ENCODE assay signal across 32 cellular contexts in the genomic region with DNA sequence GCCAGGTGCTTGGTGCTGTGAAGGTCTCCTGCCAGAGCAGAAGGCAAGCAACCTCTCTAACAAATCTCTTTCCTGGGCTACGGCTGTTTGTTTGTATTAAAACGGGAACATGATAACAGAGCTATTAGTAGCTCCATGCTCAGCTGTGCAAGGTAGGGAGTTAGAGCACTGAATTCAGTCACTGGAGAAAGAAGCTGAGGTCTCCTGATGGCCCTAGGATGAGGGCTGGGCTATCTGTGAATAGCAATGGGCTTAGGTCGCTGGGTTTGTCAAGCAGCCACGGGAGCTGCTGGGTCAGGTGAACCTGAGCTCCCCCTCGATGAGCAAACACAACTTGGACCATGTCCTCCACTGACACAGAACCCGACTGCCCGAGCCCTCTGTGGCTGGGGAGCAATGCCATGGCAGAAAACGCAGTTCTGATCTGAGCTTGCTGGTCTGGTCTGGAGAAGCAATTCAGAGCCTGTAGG. TPM values are rescaled to one million over a fixed set of nuclear protein-coding genes. Genes with fewer than 3 reads are reported as not detected.
DNase-seq lines count a peak whose midpoint lies in the region; ATAC-seq, FAIRE-seq and TF ChIP-seq lines count a peak whose summit lies in the region.
"Had no signal": no experiment of that assay in that cellular context is flagged by ENCODE, and none has a peak within 500 bp of the region (broad histone marks: within the 10 kb centered on the region; RNA-seq: fewer than 3 reads in every experiment).

No MANE protein-coding gene starts in this region.

- FAIRE-seq in H1 (lab: Jason Lieb, UNC), result no peak
- no peak for FAIRE-seq in pancreas (lab: Jason Lieb, UNC)
- FAIRE-seq: bronchial epithelial cell, GM18507, H54, keratinocyte, RCC 7860 had no signal

- no peak overlapping the region for H2BK5ac ChIP-seq in H1 (ENCODE audit: low read depth, low read length)

- TF ChIP-seq POLR2A in H1 (IDR thresholded peaks at IDR 0.05; ENCODE audit: control extremely low read depth in 1 of 2, low read depth in 2 of 2, low read length in 2 of 2), result no peak

- H3K14ac ChIP-seq in H1 (ENCODE audit: insufficient read length), result no peak overlapping the region

- H3K36me3 ChIP-seq in H1 (ENCODE audit: control insufficient read depth in 2 of 4, insufficient read depth in 4 of 4, low read length in 3 of 4) (no peaks in the 10 kb centered on the region), pancreas (no peaks in the 10 kb centered on the region), aorta (ENCODE audit: control insufficient read depth in 1 of 2, insufficient read depth in 2 of 2, low read length in 1 of 2) (no peaks in the 10 kb centered on the region)
- H3K36me3 ChIP-seq: BLaER1, colonic mucosa, MG63 had no signal

- no peak overlapping the region for H3K9ac ChIP-seq in H1 (replicated peaks in 1 of 4; ENCODE audit: extremely low read depth in 1 of 4, low read depth in 3 of 4, low read length in 3 of 4)
- H3K9ac ChIP-seq: BLaER1 had no signal

- no peak for TF ChIP-seq EP300 in H1 (IDR thresholded peaks at IDR 0.05; ENCODE audit: borderline replicate concordance in 1 of 2, low read depth in 2 of 2, low read length in 2 of 2)

- intact Hi-C loops in right cardiac atrium (cut with DNase I) (no loop called here), pancreas (cut with DNase I) (no loop called here), aorta (cut with DNase I) (no loop called here)

- H3K27me3 ChIP-seq in H1 (replicated peaks in 1 of 4; ENCODE audit: control insufficient read depth in 3 of 4, extremely low read depth in 1 of 4, insufficient read depth in 3 of 4, low read length in 3 of 4) (no peaks in the 10 kb centered on the region), right cardiac atrium (ENCODE audit: control insufficient read depth, insufficient read depth) (no peaks in the 10 kb centered on the region), pancreas (no peaks in the 10 kb centered on the region), aorta (ENCODE audit: control insufficient read depth in 1 of 2, insufficient read depth in 2 of 2, low read length in 1 of 2) (no peaks in the 10 kb centered on the region)
- H3K27me3 ChIP-seq: BLaER1, colonic mucosa, MG63 had no signal

- H3K4me3 ChIP-seq in H1 (ENCODE audit: extremely low read depth in 1 of 4, insufficient read depth in 2 of 4, low read depth in 3 of 4, low read length in 4 of 4) (no peak overlapping the region), right cardiac atrium (ENCODE audit: low read length) (no peak overlapping the region), pancreas (no peak overlapping the region), aorta (ENCODE audit: low read length in 2 of 2) (no peak overlapping the region)
- H3K4me3 ChIP-seq: BLaER1, colonic mucosa, MG63 had no signal

- no peak overlapping the region for H4K5ac ChIP-seq in H1 (ENCODE audit: insufficient read length, low read depth, low read length)

- no peaks in the 10 kb centered on the region for H3K23me2 ChIP-seq in H1 (ENCODE audit: low read depth, low read length)

- DNase-seq in H1 (ENCODE audit: low read depth in 1 of 2, low spot score in 2 of 2), result no peak
- no peak for DNase-seq in right cardiac atrium
- peak in 5 of 6 donors; percentile 38 to 60 (median 45) for DNase-seq in pancreas
- DNase-seq in aorta, result no peak
- no peak for DNase-seq in kidney tubule cell (ENCODE audit: low spot score)
- DNase-seq in HUDEP-2 (lab: John Stamatoyannopoulos, UW; ENCODE audit: unreplicated experiment in 76 of 76), result no peak
- DNase-seq: activated CD4-positive, alpha-beta T cell treated with anti-CD3 and anti-CD28 coated beads for 4 hours; activated CD8-positive, alpha-beta memory T cell treated with anti-CD3 and anti-CD28 coated beads for 24 hours; activated T-cell treated with anti-CD3 and anti-CD28 coated beads for 4 hours; amygdala; colonic mucosa; effector memory CD4-positive, alpha-beta T cell; EL; KG1; mammary epithelial cell; MG63; NCI-H2081; NCI-H226; NCI-H774; nephron progenitor cell; stimulated activated CD4-positive, alpha-beta T cell treated with anti-CD3 and anti-CD28 coated beads, Interleukin-2, amount 100 ng/mL, for 48 hours; SW 1271; trophoblast cell had no signal

- no peaks in the 10 kb centered on the region for H3K79me1 ChIP-seq in H1 (ENCODE audit: low read depth, low read length)

- POLR2A ChIA-PET in H1 (lab: Charles Lee; ENCODE audit: partially characterized antibody), result no interaction called here

- peak overlapping the region; percentile 28; the same call in 1 of the 2 replicates for H2AFZ ChIP-seq in H1 (ENCODE audit: low read length)

- H4K8ac ChIP-seq in H1 (ENCODE audit: extremely low read depth, insufficient read depth, low read length), result no peak overlapping the region

- H3K56ac ChIP-seq in H1 (replicated peaks; ENCODE audit: insufficient read length, low read depth, low read length), result no peak overlapping the region

- no peak overlapping the region for H4K91ac ChIP-seq in H1 (replicated peaks; ENCODE audit: insufficient read length, low read length)

- H3K9me3 ChIP-seq in H1 (ENCODE audit: insufficient read depth in 2 of 2, low read depth in 1 of 2, low read length in 1 of 2), result no peaks in the 10 kb centered on the region
- H3K9me3 ChIP-seq in right cardiac atrium (ENCODE audit: control insufficient read depth, low read length), result no peaks in the 10 kb centered on the region
- no peaks in the 10 kb centered on the region for H3K9me3 ChIP-seq in pancreas
- H3K9me3 ChIP-seq in aorta (ENCODE audit: control insufficient read depth, low read length), result no peaks in the 10 kb centered on the region
- H3K9me3 ChIP-seq: BLaER1, colonic mucosa had no signal

- WGBS in H1 (ENCODE audit: extremely low coverage in 1 of 2, insufficient coverage in 1 of 2, insufficient read length in 1 of 2, insufficient replicate concordance in 2 of 2, low coverage in 1 of 2, low lambda C conversion rate in 2 of 2, missing lambda C conversion rate in 1 of 2), 2 experiments, result 84% methylated on average over 8 of the region's 8 CpGs; no CpG with 5 or more reads in 1 of the 2 experiments
- 54% methylated on average over 8 of the region's 8 CpGs for WGBS in right cardiac atrium
- 14 to 27% methylated on average over 8 of the region's 8 CpGs for WGBS in pancreas, 2 donors
- 22 to 25% methylated on average over 8 of the region's 8 CpGs for WGBS in aorta, 2 donors

- H3K4me2 ChIP-seq in H1 (ENCODE audit: insufficient read depth in 1 of 2, low read depth in 2 of 2, low read length in 2 of 2), result no peak overlapping the region
- H3K4me2 ChIP-seq: BLaER1 had no signal

- TF ChIP-seq CTCF in H1 (IDR thresholded peaks at IDR 0.05; ENCODE audit: control extremely low read depth in 1 of 3, insufficient read depth in 1 of 3, low read depth in 1 of 3, low read length in 3 of 3), result no peak
- TF ChIP-seq CTCF in pancreas (IDR thresholded peaks at IDR 0.05), result no peak

- no peak overlapping the region for H2BK15ac ChIP-seq in H1 (ENCODE audit: low read length)

- no peak for TF ChIP-seq RAD21 in H1 (IDR thresholded peaks at IDR 0.05 in 1 of 2, conservative IDR thresholded peaks at IDR 0.05 in 1 of 2; ENCODE audit: low read depth in 2 of 2, low read length in 2 of 2)

- H3K4me1 ChIP-seq in H1 (replicated peaks in 1 of 4; ENCODE audit: control insufficient read depth in 3 of 4, insufficient read depth in 4 of 4, low read length in 3 of 4) (no peaks in the 10 kb centered on the region), right cardiac atrium (ENCODE audit: control insufficient read depth, insufficient read depth, low read length) (peaks cover 3% of the 10 kb centered on the region), pancreas (peaks cover 5 to 12% (median 8%) of the 10 kb centered on the region in 3 donors), aorta (ENCODE audit: control insufficient read depth in 1 of 2, insufficient read depth in 2 of 2, low read length in 2 of 2) (no peaks in the 10 kb centered on the region)
- H3K4me1 ChIP-seq: colonic mucosa had no signal

- H2BK20ac ChIP-seq in H1 (ENCODE audit: low read length), result no peak overlapping the region

- no peak overlapping the region for H3K23ac ChIP-seq in H1 (ENCODE audit: insufficient read length)

- no peaks in the 10 kb centered on the region for H3K79me2 ChIP-seq in H1 (ENCODE audit: control insufficient read depth in 1 of 2, insufficient read depth in 2 of 2, low read length in 2 of 2)

- H3K27ac ChIP-seq in H1 (ENCODE audit: low read depth, low read length) (no peak overlapping the region), right cardiac atrium (ENCODE audit: low read length) (peak overlapping the region; percentile 97), pancreas (peak overlapping the region; percentile 1 to 49 (median 14)), aorta (ENCODE audit: low read depth in 1 of 2, low read length in 2 of 2) (peak overlapping the region in 1 of 2 donors; percentile 17)
- H3K27ac ChIP-seq: BLaER1, colonic mucosa had no signal

- ATAC-seq in right cardiac atrium (peak; percentile 61 to 75), pancreas (peak; percentile 83 to 95 (median 94)), aorta (ENCODE audit: low FRiP score) (peak; percentile 57), HG03196 (IDR thresholded peaks at IDR 0.05; ENCODE audit: unreplicated experiment) (no peak)
- ATAC-seq: activated naive CD4-positive, alpha-beta T cell treated with anti-CD3 and anti-CD28 coated beads, Interleukin-2, amount 50 U/mL, for 72 hours had no signal

- CTCF ChIA-PET in H1 (lab: Charles Lee; ENCODE audit: partially characterized antibody), result no interaction called here

- no peak overlapping the region for H3K4ac ChIP-seq in H1 (replicated peaks; ENCODE audit: insufficient read length, low read depth, low read length)

- H4K20me1 ChIP-seq in H1 (replicated peaks in 1 of 2; ENCODE audit: control insufficient read depth in 1 of 2, insufficient read depth in 2 of 2, low read length in 2 of 2), result no peaks in the 10 kb centered on the region
- H4K20me1 ChIP-seq: BLaER1 had no signal

- no peak overlapping the region for H2BK120ac ChIP-seq in H1 (replicated peaks; ENCODE audit: low read depth, low read length)

- H2BK12ac ChIP-seq in H1 (ENCODE audit: low read depth, low read length), result no peak overlapping the region

- no peak overlapping the region for H3K18ac ChIP-seq in H1 (ENCODE audit: extremely low read depth, low read length)

- no peak overlapping the region for H2AK5ac ChIP-seq in H1 (ENCODE audit: low read depth, low read length)

RNA-seq across cellular contexts. Expression of a gene that starts 24.4 kb away (rescaled TPM):
- 46.6 and 48.5 TPM in 2 replicates for total RNA-seq in H1 (2021; fragmentation: NEBNext Ultra II Directional; extraction: Animal tissue kit (Norgen Biotek cat#: 25700))
- polyA plus RNA-seq in H1 (2011; rRNA removed) (19.0 and 21.2 TPM in 2 replicates), right cardiac atrium (234 TPM), pancreas (10 to 100 TPM; 27.0 to 43.6 TPM), aorta (10 to 100 TPM; 25.8 to 41.0 TPM)
- polyA plus RNA-seq in H1 (2011; cell fraction: cytosol; rRNA removed), result 21.7 TPM
- 35.3 TPM for polyA plus RNA-seq in H1 (2011; cell fraction: nucleus; rRNA removed)
- 37.9 to 45.2 TPM (median 41.0 TPM) in 4 replicates for polyA plus RNA-seq in H1 (2012, experiment 1 of 2)
- 28.0 TPM for polyA plus RNA-seq in H1 (2012, experiment 2 of 2)
- 33.0 TPM for polyA plus RNA-seq in H1 (2013, experiment 1 of 2)
- 30.4 TPM for polyA plus RNA-seq in H1 (2013, experiment 2 of 2)
- polyA minus RNA-seq in H1 (2011; rRNA and poly(A)+ RNA removed), result 20.7 and 23.7 TPM in 2 replicates
- polyA minus RNA-seq in H1 (2011; cell fraction: cytosol; rRNA and poly(A)+ RNA removed), result 20.1 TPM
- 39.3 TPM for polyA minus RNA-seq in H1 (2011; cell fraction: nucleus; rRNA and poly(A)+ RNA removed)
- total RNA-seq in right cardiac atrium (100 to 1,000 TPM; 274 to 370 (median 307) TPM), pancreas (10 to 100 TPM; 17.9 to 25.1 (median 21.8) TPM), aorta (10 to 100 TPM; 60.7 to 74.4 TPM)
- total RNA-seq: activated naive CD4-positive, alpha-beta T cell treated with anti-CD3 and anti-CD28 coated beads, Interleukin-2, amount 50 U/mL, for 72 hours; activated T-helper 2 cell treated with anti-CD3 and anti-CD28 coated beads, Interferon-gamma antibody, Interleukin-2, Interleukin-4, amounts not matched to agents 10 μg/mL and 5 μg/mL and 100 μg/mL, durations not matched to agents 14 hours and 24 hours and 36 hours had no signal

RNA-seq across cellular contexts. Expression of a gene that starts 38.3 kb away (rescaled TPM):
- total RNA-seq in H1 (2021; fragmentation: NEBNext Ultra II Directional; extraction: Animal tissue kit (Norgen Biotek cat#: 25700)), result 65.5 and 66.0 TPM in 2 replicates
- polyA plus RNA-seq in H1 (2011; rRNA removed) (40.3 and 48.6 TPM in 2 replicates), right cardiac atrium (48.0 TPM), pancreas (10 to 100 TPM; 67.2 to 87.0 TPM), aorta (10 to 100 TPM; 25.0 to 84.9 TPM)
- 68.1 TPM for polyA plus RNA-seq in H1 (2011; cell fraction: cytosol; rRNA removed)
- polyA plus RNA-seq in H1 (2011; cell fraction: nucleus; rRNA removed), result 62.3 TPM
- polyA plus RNA-seq in H1 (2012, experiment 1 of 2), result 44.9 to 53.8 TPM (median 48.2 TPM) in 4 replicates
- 14.4 TPM for polyA plus RNA-seq in H1 (2012, experiment 2 of 2)
- 80.9 TPM for polyA plus RNA-seq in H1 (2013, experiment 1 of 2)
- polyA plus RNA-seq in H1 (2013, experiment 2 of 2), result 73.2 TPM
- 19.1 and 22.4 TPM in 2 replicates for polyA minus RNA-seq in H1 (2011; rRNA and poly(A)+ RNA removed)
- 21.9 TPM for polyA minus RNA-seq in H1 (2011; cell fraction: cytosol; rRNA and poly(A)+ RNA removed)
- polyA minus RNA-seq in H1 (2011; cell fraction: nucleus; rRNA and poly(A)+ RNA removed), result 32.6 TPM
- total RNA-seq in right cardiac atrium (10 to 100 TPM; 30.3 to 43.1 (median 35.0) TPM), pancreas (10 to 100 TPM; 15.5 to 27.6 (median 23.2) TPM), aorta (10 to 100 TPM; 36.7 to 50.3 TPM)

Comparison
In these comparisons a context has a peak if more than half of its experiments do, and no peak if none do; other contexts are left out.
1. DNase-seq: peak in pancreas (5 of 6); none in H1 (0 of 2), right cardiac atrium (0 of 3), aorta (0 of 2), kidney tubule cell (single experiment) and HUDEP-2 (0 of 76).